In the genomic region with DNA sequence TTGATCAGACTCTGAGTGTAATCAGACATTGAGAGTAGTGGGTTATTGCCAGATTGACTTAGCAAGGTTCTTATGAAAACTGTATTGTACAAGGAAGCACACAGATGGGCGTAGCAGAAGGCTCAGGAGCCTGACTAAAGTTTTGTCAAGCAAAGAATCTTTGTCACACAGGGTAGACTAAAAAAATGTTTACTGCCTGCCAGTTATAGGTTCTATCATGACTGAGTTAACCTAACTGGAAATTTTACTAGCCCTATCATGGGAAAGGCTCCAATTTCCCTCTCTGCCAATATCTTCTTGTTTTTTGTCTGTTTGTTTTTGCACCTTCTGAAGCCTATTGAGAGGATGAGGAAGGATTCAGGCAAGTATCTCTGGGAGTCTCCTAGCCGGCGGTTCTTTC, we compare ENCODE assay signal across 17 cellular contexts.
"Had no signal": no experiment of that assay in that cellular context is flagged by ENCODE, and none has a peak within 500 bp of the region (broad histone marks: within the 10 kb centered on the region; RNA-seq: fewer than 3 reads in every experiment).

No MANE protein-coding gene starts in this region.

- H3K27ac ChIP-seq: cardiac muscle cell, pancreas, stomach, testis, upper lobe of right lung had no signal

- H3K4me1 Mint-ChIP-seq: activated B cell treated with CpG ODN at 0.5 μM for 24 hours had no signal

- H3K4me3 Mint-ChIP-seq: activated B cell treated with CpG ODN at 0.5 μM for 24 hours; activated CD4-positive, alpha-beta T cell treated with anti-CD3 and anti-CD28 coated beads, Interleukin-2, amount 10 ng/mL, durations not matched to agents 24 days and 14 days; activated T-cell treated with anti-CD3 and anti-CD28 coated beads, Interleukin-2, amount 50 U/mL, for 4 hours; endodermal cell; mesothelial cell of epicardium had no signal

- ATAC-seq: left colon, pancreas, sciatic nerve, upper lobe of right lung had no signal

- H3K27ac Mint-ChIP-seq: activated B cell treated with CpG ODN at 0.5 μM for 24 hours; activated CD4-positive, alpha-beta T cell treated with anti-CD3 and anti-CD28 coated beads, Interleukin-2, amount 10 ng/mL, durations not matched to agents 24 days and 14 days; endodermal cell; mesothelial cell of epicardium had no signal

- H3K27me3 ChIP-seq: cardiac muscle cell, dorsolateral prefrontal cortex, pancreas, stomach, testis, upper lobe of right lung had no signal

- H3K36me3 ChIP-seq: cardiac muscle cell, pancreas, stomach, upper lobe of right lung had no signal

- DNase-seq: activated B cell treated with CpG ODN at 0.5 μM for 24 hours; activated CD4-positive, alpha-beta T cell treated with anti-CD3 and anti-CD28 coated beads, Interleukin-2, amount 10 ng/mL, durations not matched to agents 24 days and 14 days; activated effector memory CD4-positive, alpha-beta T cell treated with anti-CD3 and anti-CD28 coated beads, Interleukin-2, amount 50 U/mL, for 16 hours; activated T-cell treated with anti-CD3 and anti-CD28 coated beads, Interleukin-2, amount 50 U/mL, for 4 hours; dorsolateral prefrontal cortex; endodermal cell; erythroblast; left colon; pancreas; stomach; T-helper 2 cell; testis; upper lobe of right lung had no signal

- H3K4me3 ChIP-seq: cardiac muscle cell, dorsolateral prefrontal cortex, lung, pancreas, stomach, testis, upper lobe of right lung had no signal

- H3K9me3 Mint-ChIP-seq: activated B cell treated with CpG ODN at 0.5 μM for 24 hours; activated CD4-positive, alpha-beta T cell treated with anti-CD3 and anti-CD28 coated beads, Interleukin-2, amount 10 ng/mL, durations not matched to agents 24 days and 14 days; activated T-cell treated with anti-CD3 and anti-CD28 coated beads, Interleukin-2, amount 50 U/mL, for 4 hours; endodermal cell; mesothelial cell of epicardium had no signal

- H3K4me1 ChIP-seq: pancreas, stomach, testis, upper lobe of right lung had no signal

- H3K27me3 Mint-ChIP-seq: activated B cell treated with CpG ODN at 0.5 μM for 24 hours; activated CD4-positive, alpha-beta T cell treated with anti-CD3 and anti-CD28 coated beads, Interleukin-2, amount 10 ng/mL, durations not matched to agents 24 days and 14 days had no signal

- H3K9me3 ChIP-seq: pancreas, stomach, testis, upper lobe of right lung had no signal

- H3K36me3 Mint-ChIP-seq: mesothelial cell of epicardium had no signal
